In genomic region chr7:6248581-6248980, GRCh38 we compare ENCODE assay signal across 15 cellular contexts. TPM values are rescaled to one million over a fixed set of nuclear protein-coding genes. Genes with fewer than 3 reads are reported as not detected.
DNase-seq lines count a peak whose midpoint lies in the region; ATAC-seq and TF ChIP-seq lines count a peak whose summit lies in the region.
"Had no signal": no experiment of that assay in that cellular context is flagged by ENCODE, and none has a peak within 500 bp of the region (broad histone marks: within the 10 kb centered on the region; RNA-seq: fewer than 3 reads in every experiment).

No MANE protein-coding gene starts in this region.

- peak overlapping the region; percentile 36 for H3K27ac Mint-ChIP-seq in nephron progenitor cell
- H3K27ac Mint-ChIP-seq: activated CD4-positive, alpha-beta memory T cell treated with anti-CD3 and anti-CD28 coated beads for 36 hours; activated naive CD4-positive, alpha-beta T cell treated with anti-CD3 and anti-CD28 coated beads, Interleukin-2, amount 50 U/mL, for 72 hours had no signal

- H3K9me3 ChIP-seq in PC-3 (ENCODE audit: low read length): no peaks in the 10 kb centered on the region
- H3K9me3 ChIP-seq: spleen had no signal

- no peak overlapping the region for H2AFZ ChIP-seq in PC-3 (ENCODE audit: low read length)

- H3K4me3 ChIP-seq in PC-3 (ENCODE audit: low read length): no peak overlapping the region
- H3K4me3 ChIP-seq in lower leg skin (ENCODE audit: low read depth, poor library complexity, severe bottlenecking): no peak overlapping the region
- H3K4me3 ChIP-seq: spleen had no signal

- peak; percentile 91 for DNase-seq in EL
- peak; percentile 46 for DNase-seq in PC-3
- DNase-seq in nephron progenitor cell: no peak
- no peak for DNase-seq in lower leg skin (ENCODE audit: low spot score in 2 of 2)
- no peak for DNase-seq in NCI-H524 (lab: John Stamatoyannopoulos, UW)
- DNase-seq in NCI-H345 treated with DMSO at 0.1 percent for 48 hours (lab: John Stamatoyannopoulos, UW; ENCODE audit: unreplicated experiment): no peak
- DNase-seq in GM20000 (ENCODE audit: low spot score): no peak
- DNase-seq: activated CD4-positive, alpha-beta memory T cell treated with anti-CD3 and anti-CD28 coated beads for 36 hours; effector CD4-positive, alpha-beta T cell; NCI-H446 treated with DMSO at 0.1 percent for 48 hours; spleen; SW 1271 had no signal

- CTCF ChIA-PET in PC-3 (lab: Charles Lee): no interaction called here

- no peaks in the 10 kb centered on the region for H3K36me3 ChIP-seq in PC-3 (ENCODE audit: low read depth, low read length)
- H3K36me3 ChIP-seq: spleen had no signal

- H3F3A ChIP-seq in PC-3 (ENCODE audit: low read length, unreplicated experiment): no peaks in the 10 kb centered on the region

- POLR2A ChIA-PET in PC-3 (lab: Charles Lee; ENCODE audit: unreplicated experiment): interaction anchor here (0.7 kb wide), 1 partner anchor 254 kb away, joined by 3 read pairs; no protein-coding TSS in a partner anchor

- no peak overlapping the region for H3K4me3 Mint-ChIP-seq in nephron progenitor cell
- H3K4me3 Mint-ChIP-seq: activated CD4-positive, alpha-beta memory T cell treated with anti-CD3 and anti-CD28 coated beads for 36 hours had no signal

- TF ChIP-seq CTCF in PC-3 (conservative IDR thresholded peaks at IDR 0.05; ENCODE audit: low read depth, low read length) (no peak), nephron progenitor cell (IDR thresholded peaks at IDR 0.05) (no peak), lower leg skin (IDR thresholded peaks at IDR 0.05) (no peak), GM20000 (IDR thresholded peaks at IDR 0.05; ENCODE audit: extremely low read depth, missing control alignments) (no peak)

- H3K9me3 Mint-ChIP-seq in nephron progenitor cell: no peaks in the 10 kb centered on the region
- H3K9me3 Mint-ChIP-seq: activated CD4-positive, alpha-beta memory T cell treated with anti-CD3 and anti-CD28 coated beads for 36 hours; activated naive CD4-positive, alpha-beta T cell treated with anti-CD3 and anti-CD28 coated beads, Interleukin-2, amount 50 U/mL, for 72 hours had no signal

- H3K79me2 ChIP-seq in PC-3 (ENCODE audit: low read length): peaks cover 81% of the 10 kb centered on the region

- H4K20me1 ChIP-seq in PC-3 (ENCODE audit: low read length): no peaks in the 10 kb centered on the region

- no peak for TF ChIP-seq POLR2A in lower leg skin (IDR thresholded peaks at IDR 0.05)

- BruUV-seq in PC-3 (replicated peaks; lab: Mats Ljungman, UMichigan): no TSS peak

- 91 to 94% methylated on average over 6 of the region's 6 CpGs for WGBS in lower leg skin, 2 donors

- peaks cover 11% of the 10 kb centered on the region for H3K4me1 ChIP-seq in PC-3 (ENCODE audit: insufficient read depth, low read length)

- no peaks in the 10 kb centered on the region for H3K36me3 Mint-ChIP-seq in nephron progenitor cell (ENCODE audit: low read depth)
- H3K36me3 Mint-ChIP-seq: activated CD4-positive, alpha-beta memory T cell treated with anti-CD3 and anti-CD28 coated beads for 36 hours; activated naive CD4-positive, alpha-beta T cell treated with anti-CD3 and anti-CD28 coated beads, Interleukin-2, amount 50 U/mL, for 72 hours had no signal

- peaks cover 69% of the 10 kb centered on the region for H3K4me1 Mint-ChIP-seq in nephron progenitor cell

- H3K27me3 Mint-ChIP-seq in nephron progenitor cell (ENCODE audit: low read depth, poor library complexity): no peaks in the 10 kb centered on the region

- no peaks in the 10 kb centered on the region for H3K9me2 ChIP-seq in PC-3 (replicated peaks; ENCODE audit: low read length)

- H3K9ac ChIP-seq in PC-3 (ENCODE audit: low read length): no peak overlapping the region

- H3K27ac ChIP-seq in PC-3 (ENCODE audit: low read length): no peak overlapping the region
- H3K27ac ChIP-seq: spleen had no signal

- H3K4me2 ChIP-seq in PC-3 (ENCODE audit: low read length): no peak overlapping the region

- intact Hi-C loops in PC-3 (cut with micrococcal nuclease): no loop called here
- intact Hi-C loops in lower leg skin (cut with DNase I; ENCODE audit: low total_unique reads): no loop called here

- H3K27me3 ChIP-seq in PC-3 (ENCODE audit: low read length): no peaks in the 10 kb centered on the region
- H3K27me3 ChIP-seq: spleen had no signal

- peak; percentile 70 for ATAC-seq in PC-3
- peak; percentile 51 for ATAC-seq in esophagus mucosa
- ATAC-seq: activated naive CD4-positive, alpha-beta T cell treated with anti-CD3 and anti-CD28 coated beads, Interleukin-2, amount 50 U/mL, for 72 hours; HCT116 had no signal

RNA-seq across cellular contexts. Expression of gene CYTH3, which starts 23.8 kb away (rescaled TPM):
- total RNA-seq in PC-3 (2014; rRNA removed) (23.1 and 34.4 TPM in 2 replicates), esophagus mucosa (7.9 TPM), lower leg skin (100 to 1,000 TPM in 1 of 4 donors, 10 to 100 TPM in 3; 40.3 to 108 (median 44.7) TPM)

Comparison
In these comparisons a context has a peak if more than half of its experiments do, and no peak if none do; other contexts are left out.
1. DNase-seq: peak in EL (single experiment) and PC-3 (single experiment); none in nephron progenitor cell (single experiment), lower leg skin (0 of 2), NCI-H524 (0 of 2), NCI-H345 treated with DMSO at 0.1 percent for 48 hours (single experiment) and GM20000 (single experiment).